In the genomic region with DNA sequence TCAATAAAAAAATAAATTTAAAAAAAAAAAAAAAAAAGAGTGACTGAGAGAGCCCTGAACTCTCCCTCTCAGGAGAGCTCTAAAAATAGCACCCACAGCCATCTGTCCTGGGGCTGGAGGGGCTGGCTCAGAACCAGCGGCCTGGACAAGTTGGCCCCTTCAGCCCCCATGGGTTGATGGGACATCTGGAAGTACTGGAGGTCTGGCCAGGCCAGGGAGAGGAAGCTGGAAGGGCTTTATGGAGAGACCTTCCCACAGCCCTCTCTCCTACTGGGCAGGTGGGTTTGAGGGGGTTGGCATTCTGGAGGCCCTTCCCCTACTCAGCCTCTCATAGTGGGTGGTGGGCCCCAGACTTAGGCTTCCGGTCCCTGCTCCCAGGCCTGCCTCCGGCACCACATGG, we compare ENCODE assay signal across 13 cellular contexts.
"Had no signal": no experiment of that assay in that cellular context is flagged by ENCODE, and none has a peak within 500 bp of the region (broad histone marks: within the 10 kb centered on the region; RNA-seq: fewer than 3 reads in every experiment).

No MANE protein-coding gene starts in this region.

- H3K4me1 ChIP-seq: foreskin keratinocyte had no signal

- ATAC-seq: activated T-cell treated with anti-CD3 and anti-CD28 coated beads, Interleukin-2, amount 50 U/mL, for 4 hours; foreskin keratinocyte; left lobe of liver had no signal

- H3K9me3 ChIP-seq: esophagus squamous epithelium, stomach, thyroid gland, uterus had no signal

- H3K4me3 ChIP-seq: esophagus squamous epithelium, skin epidermis, stomach, thyroid gland, uterus had no signal

- DNase-seq: activated CD4-positive, alpha-beta memory T cell treated with anti-CD3 and anti-CD28 coated beads for 36 hours; activated CD4-positive, alpha-beta T cell treated with anti-CD3 and anti-CD28 coated beads for 1 hour; activated gamma-delta T cell; activated T-cell treated with anti-CD3 and anti-CD28 coated beads, Interleukin-2, amount 50 U/mL, for 4 hours; brain microvascular endothelial cell; cerebellar nuclear complex; esophagus squamous epithelium; foreskin keratinocyte; stomach; uterus had no signal

- H3K36me3 ChIP-seq: brain microvascular endothelial cell, esophagus squamous epithelium, stomach, thyroid gland, uterus had no signal

- H3K27ac ChIP-seq: brain microvascular endothelial cell, esophagus squamous epithelium, foreskin keratinocyte, skin epidermis, stomach, uterus had no signal

- H3K27me3 ChIP-seq: foreskin keratinocyte, thyroid gland had no signal
